ENCODE assay signal across 1 cellular context in genomic region chr17:68777243-68777855, GRCh38.
A peak's percentile ranks its signal among the peaks of the same experiment; 100 is the strongest.
TF ChIP-seq lines count a peak whose summit lies in the region.

No MANE protein-coding gene starts in this region.

TF ChIP-seq in HepG2, 621 proteins besides CTCF, POLR2A, EP300 and RAD21 (continued from another document and continues in another):
- TF ChIP-seq ZNF839 (CRISPR knock-in tag; IDR thresholded peaks at IDR 0.05; ENCODE audit: borderline replicate concordance) (no peak), RBAK (CRISPR knock-in tag; IDR thresholded peaks at IDR 0.05) (no peak), RXRB (CRISPR knock-in tag; IDR thresholded peaks at IDR 0.05; ENCODE audit: borderline replicate concordance) (peak; percentile 49; the same call in 1 of the 2 replicates), SP2 (CRISPR knock-in tag; IDR thresholded peaks at IDR 0.05) (no peak), ZFAT (CRISPR knock-in tag; conservative IDR thresholded peaks at IDR 0.05) (no peak), MYPOP (CRISPR knock-in tag; IDR thresholded peaks at IDR 0.05) (no peak; the same call in 1 of the 2 replicates), HDAC2 (CRISPR knock-in tag; IDR thresholded peaks at IDR 0.05) (no peak; the same call in 1 of the 2 replicates), NR2C2 (CRISPR knock-in tag; IDR thresholded peaks at IDR 0.05; ENCODE audit: borderline replicate concordance) (no peak), TP53 (CRISPR knock-in tag; conservative IDR thresholded peaks at IDR 0.05) (0 out of 2 replicates have a peak, but pooled peaks have one; percentile 32), ZFP36L1 (CRISPR knock-in tag; IDR thresholded peaks at IDR 0.05) (no peak), ZNF264 (CRISPR knock-in tag; IDR thresholded peaks at IDR 0.05) (peak; percentile 63; the same call in 1 of the 2 replicates), ZMYM3 (CRISPR knock-in tag; IDR thresholded peaks at IDR 0.05) (0 out of 2 replicates have a peak, but pooled peaks have one; percentile 12), ZNF800 (CRISPR knock-in tag; IDR thresholded peaks at IDR 0.05) (0 out of 2 replicates have a peak, but pooled peaks have one; percentile 63), ZNF577 (CRISPR knock-in tag; IDR thresholded peaks at IDR 0.05; ENCODE audit: borderline replicate concordance, low read depth) (no peak), NCOA1 (CRISPR knock-in tag; IDR thresholded peaks at IDR 0.05) (no peak), E2F2 (CRISPR knock-in tag; IDR thresholded peaks at IDR 0.05; ENCODE audit: borderline replicate concordance) (no peak), ZNF484 (CRISPR knock-in tag; IDR thresholded peaks at IDR 0.05; ENCODE audit: borderline replicate concordance, low read depth) (no peak), ZNF30 (CRISPR knock-in tag; IDR thresholded peaks at IDR 0.05) (no peak), IRF1 (CRISPR knock-in tag; IDR thresholded peaks at IDR 0.05; ENCODE audit: low read depth) (no peak), GATAD1 (CRISPR knock-in tag; IDR thresholded peaks at IDR 0.05) (no peak), PPARG (CRISPR knock-in tag; conservative IDR thresholded peaks at IDR 0.05) (peak; percentile 66), ZNF737 (CRISPR knock-in tag; IDR thresholded peaks at IDR 0.05; ENCODE audit: borderline replicate concordance) (no peak), ZFP36 (IDR thresholded peaks at IDR 0.05; ENCODE audit: borderline replicate concordance, low read depth, low read length, partially characterized antibody) (peak; percentile 14), TCF12 (IDR thresholded peaks at IDR 0.05) (no peak), TCF12 (CRISPR knock-in tag; IDR thresholded peaks at IDR 0.05) (no peak), TFE3 (CRISPR knock-in tag; IDR thresholded peaks at IDR 0.05) (no peak; the same call in 1 of the 2 replicates), HCFC1 (IDR thresholded peaks at IDR 0.05; ENCODE audit: low read depth, low read length) (no peak), BORCS8-MEF2B (CRISPR knock-in tag; IDR thresholded peaks at IDR 0.05) (no peak), ZFP90 (CRISPR knock-in tag; IDR thresholded peaks at IDR 0.05; ENCODE audit: borderline replicate concordance) (no peak), CSRNP1 (CRISPR knock-in tag; IDR thresholded peaks at IDR 0.05) (no peak), ZZZ3 (CRISPR knock-in tag; IDR thresholded peaks at IDR 0.05; ENCODE audit: borderline replicate concordance) (no peak), ZNF652 (CRISPR knock-in tag; IDR thresholded peaks at IDR 0.05; ENCODE audit: borderline replicate concordance, low read depth) (no peak), NFRKB (IDR thresholded peaks at IDR 0.05) (no peak), SETDB1 (CRISPR knock-in tag; IDR thresholded peaks at IDR 0.05; ENCODE audit: borderline replicate concordance) (no peak), ELF4 (CRISPR knock-in tag; IDR thresholded peaks at IDR 0.05; ENCODE audit: borderline replicate concordance) (no peak; the same call in 1 of the 2 replicates), SUZ12 (IDR thresholded peaks at IDR 0.05; ENCODE audit: low read depth, low read length) (no peak), MXD4 (CRISPR knock-in tag; IDR thresholded peaks at IDR 0.05) (peak; percentile 24; the same call in 1 of the 2 replicates), FLYWCH1 (CRISPR knock-in tag; IDR thresholded peaks at IDR 0.05) (no peak), KDM4B (CRISPR knock-in tag; IDR thresholded peaks at IDR 0.05) (no peak), ZNF782 (CRISPR knock-in tag; IDR thresholded peaks at IDR 0.05; ENCODE audit: borderline replicate concordance) (no peak), ZNF362 (CRISPR knock-in tag; IDR thresholded peaks at IDR 0.05; ENCODE audit: borderline replicate concordance) (no peak), ZNF143 (CRISPR knock-in tag; IDR thresholded peaks at IDR 0.05) (no peak), SRSF1 (optimal IDR thresholded peaks at IDR 0.05; ENCODE audit: low read depth, low read length) (no peak), KLF16 (CRISPR knock-in tag; IDR thresholded peaks at IDR 0.05) (peak in 1 of 2 experiments; percentile 73; a peak in 2 of 4 replicates), ZBTB44 (CRISPR knock-in tag; IDR thresholded peaks at IDR 0.05) (no peak), HHEX (CRISPR knock-in tag; IDR thresholded peaks at IDR 0.05) (no peak), DDIT3 (CRISPR knock-in tag; IDR thresholded peaks at IDR 0.05) (no peak), ZNF282 (IDR thresholded peaks at IDR 0.05; ENCODE audit: partially characterized antibody) (no peak), ZNF33A (CRISPR knock-in tag; IDR thresholded peaks at IDR 0.05; ENCODE audit: borderline replicate concordance) (peak; percentile 68; the same call in 1 of the 2 replicates), ZNF383 (CRISPR knock-in tag; IDR thresholded peaks at IDR 0.05; ENCODE audit: borderline replicate concordance) (no peak), NRL (CRISPR knock-in tag; IDR thresholded peaks at IDR 0.05; ENCODE audit: borderline replicate concordance) (no peak), SP140L (CRISPR knock-in tag; IDR thresholded peaks at IDR 0.05; ENCODE audit: borderline replicate concordance) (no peak), DR1 (CRISPR knock-in tag; IDR thresholded peaks at IDR 0.05) (no peak), KDM5A (IDR thresholded peaks at IDR 0.05; ENCODE audit: borderline replicate concordance, low read length) (no peak; the same call in 1 of the 2 replicates), HMG20A (CRISPR knock-in tag; IDR thresholded peaks at IDR 0.05; ENCODE audit: borderline replicate concordance) (peak; percentile 56; the same call in 1 of the 2 replicates), EED (CRISPR knock-in tag; IDR thresholded peaks at IDR 0.05) (no peak), SMAD9 (CRISPR knock-in tag; IDR thresholded peaks at IDR 0.05) (no peak)
